25 cellular contexts compared by ENCODE assay signal in the genomic region with DNA sequence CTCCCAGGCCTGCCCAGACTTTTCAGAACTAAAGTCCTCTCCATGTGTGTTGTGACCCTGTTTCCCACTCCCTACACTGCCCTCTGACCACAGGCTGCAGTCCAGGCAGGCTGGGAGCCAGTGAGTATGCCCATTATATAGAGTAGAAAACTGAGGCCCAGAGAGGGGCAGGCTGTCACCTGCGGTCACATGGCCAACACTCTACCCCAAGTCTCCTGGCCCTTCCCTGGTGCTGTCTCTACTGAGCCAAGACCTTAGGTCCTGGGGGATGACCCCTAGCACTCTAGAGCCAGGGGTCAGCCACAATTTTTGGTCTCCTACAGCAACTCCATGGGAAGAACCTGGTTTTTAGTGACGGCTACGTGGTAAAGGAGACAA.
"Had no signal": no experiment of that assay in that cellular context is flagged by ENCODE, and none has a peak within 500 bp of the region (broad histone marks: within the 10 kb centered on the region; RNA-seq: fewer than 3 reads in every experiment).

No MANE protein-coding gene starts in this region.

- H3K27ac Mint-ChIP-seq: activated CD4-positive, alpha-beta T cell treated with anti-CD3 and anti-CD28 coated beads for 36 hours; activated CD8-positive, alpha-beta memory T cell treated with anti-CD3 and anti-CD28 coated beads, Interleukin-2, amount 10 ng/mL, durations not matched to agents 7 days and 5 days; activated CD8-positive, alpha-beta T cell treated with anti-CD3 and anti-CD28 coated beads, Interleukin-2, amount 10 ng/mL, durations not matched to agents 7 days and 5 days; activated naive CD4-positive, alpha-beta T cell treated with anti-CD3 and anti-CD28 coated beads, Interleukin-2, amount 50 U/mL, for 24 hours; T-helper 2 cell treated with Interferon-gamma antibody and Interleukin-4, amounts not matched to agents 5 μg/mL and 100 μg/mL, for 36 hours had no signal

- ATAC-seq: activated CD4-positive, alpha-beta T cell treated with anti-CD3 and anti-CD28 coated beads for 36 hours; activated CD8-positive, alpha-beta memory T cell treated with anti-CD3 and anti-CD28 coated beads, Interleukin-2, amount 10 ng/mL, durations not matched to agents 7 days and 5 days; activated CD8-positive, alpha-beta T cell treated with anti-CD3 and anti-CD28 coated beads, Interleukin-2, amount 10 ng/mL, durations not matched to agents 7 days and 5 days; mucosa of descending colon; stimulated activated effector memory CD8-positive, alpha-beta T cell treated with anti-CD3 and anti-CD28 coated beads, Interleukin-12 subunit alpha, Interleukin-12 subunit beta, amount 100 ng/mL, for 72 hours had no signal

- H3K27me3 Mint-ChIP-seq: activated CD4-positive, alpha-beta T cell treated with anti-CD3 and anti-CD28 coated beads for 36 hours; activated CD8-positive, alpha-beta memory T cell treated with anti-CD3 and anti-CD28 coated beads, Interleukin-2, amount 10 ng/mL, durations not matched to agents 7 days and 5 days; activated naive CD4-positive, alpha-beta T cell treated with anti-CD3 and anti-CD28 coated beads, Interleukin-2, amount 50 U/mL, for 24 hours had no signal

- H3K9me3 Mint-ChIP-seq: activated naive CD4-positive, alpha-beta T cell treated with anti-CD3 and anti-CD28 coated beads, Interleukin-2, amount 50 U/mL, for 24 hours; nephron progenitor cell; stimulated activated effector memory CD8-positive, alpha-beta T cell treated with anti-CD3 and anti-CD28 coated beads, Interleukin-12 subunit alpha, Interleukin-12 subunit beta, amount 100 ng/mL, for 72 hours; T-helper 2 cell treated with Interferon-gamma antibody and Interleukin-4, amounts not matched to agents 5 μg/mL and 100 μg/mL, for 36 hours had no signal

- DNase-seq: activated CD4-positive, alpha-beta T cell treated with anti-CD3 and anti-CD28 coated beads for 36 hours; activated CD4-positive, CD25-positive, alpha-beta regulatory T cell; activated CD8-positive, alpha-beta memory T cell treated with anti-CD3 and anti-CD28 coated beads, Interleukin-2, amount 10 ng/mL, durations not matched to agents 7 days and 5 days; activated CD8-positive, alpha-beta T cell treated with anti-CD3 and anti-CD28 coated beads, Interleukin-2, amount 10 ng/mL, durations not matched to agents 7 days and 5 days; activated effector memory CD4-positive, alpha-beta T cell treated with anti-CD3 and anti-CD28 coated beads, Interleukin-2, amount 50 U/mL, for 16 hours; cerebellar nuclear complex; colonic mucosa; effector CD8-positive, alpha-beta T cell; esophagus squamous epithelium; foreskin melanocyte; heart right ventricle; left ventricle myocardium superior; mucosa of descending colon; nephron progenitor cell; ovary; retina; sigmoid colon; small intestine; stimulated activated CD4-positive, alpha-beta T cell treated with anti-CD3 and anti-CD28 coated beads, Interleukin-4, amount 100 ng/mL, for 24 hours; T-helper 1 cell; testis; transverse colon had no signal

- H3K4me3 Mint-ChIP-seq: activated CD4-positive, alpha-beta T cell treated with anti-CD3 and anti-CD28 coated beads for 36 hours; activated CD8-positive, alpha-beta memory T cell treated with anti-CD3 and anti-CD28 coated beads, Interleukin-2, amount 10 ng/mL, durations not matched to agents 7 days and 5 days; activated CD8-positive, alpha-beta T cell treated with anti-CD3 and anti-CD28 coated beads, Interleukin-2, amount 10 ng/mL, durations not matched to agents 7 days and 5 days; activated naive CD4-positive, alpha-beta T cell treated with anti-CD3 and anti-CD28 coated beads, Interleukin-2, amount 50 U/mL, for 24 hours; nephron progenitor cell; stimulated activated effector memory CD8-positive, alpha-beta T cell treated with anti-CD3 and anti-CD28 coated beads, Interleukin-12 subunit alpha, Interleukin-12 subunit beta, amount 100 ng/mL, for 72 hours; T-helper 2 cell treated with Interferon-gamma antibody and Interleukin-4, amounts not matched to agents 5 μg/mL and 100 μg/mL, for 36 hours had no signal
